1 cellular context compared by ENCODE assay signal in genomic region chr18:10912790-10913560, GRCh38.
TF ChIP-seq lines count a peak whose summit lies in the region.

No MANE protein-coding gene starts in this region.

TF ChIP-seq in HepG2, 621 proteins besides CTCF, POLR2A, EP300 and RAD21 (continued from another document):
- TF ChIP-seq ZNF362 (CRISPR knock-in tag; IDR thresholded peaks at IDR 0.05; ENCODE audit: borderline replicate concordance) (peak; percentile 88), SOX13 (IDR thresholded peaks at IDR 0.05) (no peak), SOX13 (CRISPR knock-in tag; conservative IDR thresholded peaks at IDR 0.05 in 1 of 2, IDR thresholded peaks at IDR 0.05 in 1 of 2) (peak in 1 of 2 experiments; percentile 51; a peak in 1 of 4 replicates), HNF4G (IDR thresholded peaks at IDR 0.05; ENCODE audit: borderline replicate concordance, low read depth, low read length) (peak; percentile 39; the same call in 1 of the 2 replicates), HNF4G (CRISPR knock-in tag; IDR thresholded peaks at IDR 0.05; ENCODE audit: borderline replicate concordance, low read depth) (no peak), ATM (IDR thresholded peaks at IDR 0.05; ENCODE audit: borderline replicate concordance) (no peak), GATAD2A (CRISPR knock-in tag; IDR thresholded peaks at IDR 0.05) (peak; percentile 47; the same call in 1 of the 2 replicates), CEBPG (CRISPR knock-in tag; IDR thresholded peaks at IDR 0.05) (peak; percentile 8; the same call in 1 of the 2 replicates), FOSL2 (CRISPR knock-in tag; IDR thresholded peaks at IDR 0.05) (peak; percentile 83), EZH2 (conservative IDR thresholded peaks at IDR 0.05; ENCODE audit: low read depth, low read length) (no peak), RARA (CRISPR knock-in tag; IDR thresholded peaks at IDR 0.05) (peak; percentile 44; the same call in 1 of the 2 replicates), SAFB2 (CRISPR knock-in tag; IDR thresholded peaks at IDR 0.05; ENCODE audit: borderline replicate concordance, low read depth) (no peak), TFAP4 (IDR thresholded peaks at IDR 0.05; ENCODE audit: borderline replicate concordance, low read depth) (0 out of 2 replicates have a peak, but pooled peaks have one; percentile 10), RXRB (CRISPR knock-in tag; IDR thresholded peaks at IDR 0.05; ENCODE audit: borderline replicate concordance) (peak; percentile 36; the same call in 1 of the 2 replicates), FOSL1 (CRISPR knock-in tag; IDR thresholded peaks at IDR 0.05; ENCODE audit: borderline replicate concordance) (0 out of 2 replicates have a peak, but pooled peaks have one; percentile 30), ETV5 (CRISPR knock-in tag; IDR thresholded peaks at IDR 0.05; ENCODE audit: borderline replicate concordance) (no peak; the same call in 1 of the 2 replicates), DZIP1 (CRISPR knock-in tag; IDR thresholded peaks at IDR 0.05) (no peak), HNF1A (IDR thresholded peaks at IDR 0.05; ENCODE audit: low read depth) (no peak), HNF1A (CRISPR knock-in tag; IDR thresholded peaks at IDR 0.05; ENCODE audit: borderline replicate concordance) (no peak), POGZ (CRISPR knock-in tag; IDR thresholded peaks at IDR 0.05) (0 out of 2 replicates have a peak, but pooled peaks have one; percentile 21), ASH2L (IDR thresholded peaks at IDR 0.05; ENCODE audit: insufficient read length, low read depth, low read length) (peak; percentile 46), SMARCE1 (IDR thresholded peaks at IDR 0.05; ENCODE audit: borderline replicate concordance) (no peak), PHF21A (CRISPR knock-in tag; IDR thresholded peaks at IDR 0.05) (peak; percentile 34; the same call in 1 of the 2 replicates), KMT2B (CRISPR knock-in tag; IDR thresholded peaks at IDR 0.05) (no peak), TEAD3 (CRISPR knock-in tag; optimal IDR thresholded peaks at IDR 0.05; ENCODE audit: borderline replicate concordance) (peak; percentile 24), ARID5B (CRISPR knock-in tag; IDR thresholded peaks at IDR 0.05) (peak; percentile 84), MED1 (CRISPR knock-in tag; IDR thresholded peaks at IDR 0.05) (peak; percentile 77), KLF16 (CRISPR knock-in tag; IDR thresholded peaks at IDR 0.05) (no peak), SOX5 (CRISPR knock-in tag; IDR thresholded peaks at IDR 0.05; ENCODE audit: borderline replicate concordance) (peak; percentile 58; the same call in 1 of the 2 replicates), FOXP1 (IDR thresholded peaks at IDR 0.05) (no peak), FOXP1 (CRISPR knock-in tag; IDR thresholded peaks at IDR 0.05) (0 out of 2 replicates have a peak, but pooled peaks have one; percentile 17), NCOR1 (IDR thresholded peaks at IDR 0.05; ENCODE audit: borderline replicate concordance, low read length) (0 out of 2 replicates have a peak, but pooled peaks have one; percentile 39), NFIC (IDR thresholded peaks at IDR 0.05; ENCODE audit: low read length) (peak; percentile 67; the same call in 1 of the 2 replicates), NR2F6 (IDR thresholded peaks at IDR 0.05) (0 out of 2 replicates have a peak, but pooled peaks have one; percentile 24), NR2F6 (CRISPR knock-in tag; IDR thresholded peaks at IDR 0.05) (peak; percentile 40; the same call in 1 of the 2 replicates)
- TF ChIP-seq, protein P1, sequence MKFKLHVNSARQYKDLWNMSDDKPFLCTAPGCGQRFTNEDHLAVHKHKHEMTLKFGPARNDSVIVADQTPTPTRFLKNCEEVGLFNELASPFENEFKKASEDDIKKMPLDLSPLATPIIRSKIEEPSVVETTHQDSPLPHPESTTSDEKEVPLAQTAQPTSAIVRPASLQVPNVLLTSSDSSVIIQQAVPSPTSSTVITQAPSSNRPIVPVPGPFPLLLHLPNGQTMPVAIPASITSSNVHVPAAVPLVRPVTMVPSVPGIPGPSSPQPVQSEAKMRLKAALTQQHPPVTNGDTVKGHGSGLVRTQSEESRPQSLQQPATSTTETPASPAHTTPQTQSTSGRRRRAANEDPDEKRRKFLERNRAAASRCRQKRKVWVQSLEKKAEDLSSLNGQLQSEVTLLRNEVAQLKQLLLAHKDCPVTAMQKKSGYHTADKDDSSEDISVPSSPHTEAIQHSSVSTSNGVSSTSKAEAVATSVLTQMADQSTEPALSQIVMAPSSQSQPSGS (CRISPR knock-in tag; IDR thresholded peaks at IDR 0.05), result peak; percentile 35; the same call in 1 of the 2 replicates
- TF ChIP-seq, protein P2, sequence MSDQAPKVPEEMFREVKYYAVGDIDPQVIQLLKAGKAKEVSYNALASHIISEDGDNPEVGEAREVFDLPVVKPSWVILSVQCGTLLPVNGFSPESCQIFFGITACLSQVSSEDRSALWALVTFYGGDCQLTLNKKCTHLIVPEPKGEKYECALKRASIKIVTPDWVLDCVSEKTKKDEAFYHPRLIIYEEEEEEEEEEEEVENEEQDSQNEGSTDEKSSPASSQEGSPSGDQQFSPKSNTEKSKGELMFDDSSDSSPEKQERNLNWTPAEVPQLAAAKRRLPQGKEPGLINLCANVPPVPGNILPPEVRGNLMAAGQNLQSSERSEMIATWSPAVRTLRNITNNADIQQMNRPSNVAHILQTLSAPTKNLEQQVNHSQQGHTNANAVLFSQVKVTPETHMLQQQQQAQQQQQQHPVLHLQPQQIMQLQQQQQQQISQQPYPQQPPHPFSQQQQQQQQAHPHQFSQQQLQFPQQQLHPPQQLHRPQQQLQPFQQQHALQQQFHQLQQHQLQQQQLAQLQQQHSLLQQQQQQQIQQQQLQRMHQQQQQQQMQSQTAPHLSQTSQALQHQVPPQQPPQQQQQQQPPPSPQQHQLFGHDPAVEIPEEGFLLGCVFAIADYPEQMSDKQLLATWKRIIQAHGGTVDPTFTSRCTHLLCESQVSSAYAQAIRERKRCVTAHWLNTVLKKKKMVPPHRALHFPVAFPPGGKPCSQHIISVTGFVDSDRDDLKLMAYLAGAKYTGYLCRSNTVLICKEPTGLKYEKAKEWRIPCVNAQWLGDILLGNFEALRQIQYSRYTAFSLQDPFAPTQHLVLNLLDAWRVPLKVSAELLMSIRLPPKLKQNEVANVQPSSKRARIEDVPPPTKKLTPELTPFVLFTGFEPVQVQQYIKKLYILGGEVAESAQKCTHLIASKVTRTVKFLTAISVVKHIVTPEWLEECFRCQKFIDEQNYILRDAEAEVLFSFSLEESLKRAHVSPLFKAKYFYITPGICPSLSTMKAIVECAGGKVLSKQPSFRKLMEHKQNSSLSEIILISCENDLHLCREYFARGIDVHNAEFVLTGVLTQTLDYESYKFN (CRISPR knock-in tag; conservative IDR thresholded peaks at IDR 0.05), result peak; percentile 66
- TF ChIP-seq, protein P3, sequence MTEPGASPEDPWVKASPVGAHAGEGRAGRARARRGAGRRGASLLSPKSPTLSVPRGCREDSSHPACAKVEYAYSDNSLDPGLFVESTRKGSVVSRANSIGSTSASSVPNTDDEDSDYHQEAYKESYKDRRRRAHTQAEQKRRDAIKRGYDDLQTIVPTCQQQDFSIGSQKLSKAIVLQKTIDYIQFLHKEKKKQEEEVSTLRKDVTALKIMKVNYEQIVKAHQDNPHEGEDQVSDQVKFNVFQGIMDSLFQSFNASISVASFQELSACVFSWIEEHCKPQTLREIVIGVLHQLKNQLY (CRISPR knock-in tag; IDR thresholded peaks at IDR 0.05), result peak; percentile 88
- TF ChIP-seq, protein P4, sequence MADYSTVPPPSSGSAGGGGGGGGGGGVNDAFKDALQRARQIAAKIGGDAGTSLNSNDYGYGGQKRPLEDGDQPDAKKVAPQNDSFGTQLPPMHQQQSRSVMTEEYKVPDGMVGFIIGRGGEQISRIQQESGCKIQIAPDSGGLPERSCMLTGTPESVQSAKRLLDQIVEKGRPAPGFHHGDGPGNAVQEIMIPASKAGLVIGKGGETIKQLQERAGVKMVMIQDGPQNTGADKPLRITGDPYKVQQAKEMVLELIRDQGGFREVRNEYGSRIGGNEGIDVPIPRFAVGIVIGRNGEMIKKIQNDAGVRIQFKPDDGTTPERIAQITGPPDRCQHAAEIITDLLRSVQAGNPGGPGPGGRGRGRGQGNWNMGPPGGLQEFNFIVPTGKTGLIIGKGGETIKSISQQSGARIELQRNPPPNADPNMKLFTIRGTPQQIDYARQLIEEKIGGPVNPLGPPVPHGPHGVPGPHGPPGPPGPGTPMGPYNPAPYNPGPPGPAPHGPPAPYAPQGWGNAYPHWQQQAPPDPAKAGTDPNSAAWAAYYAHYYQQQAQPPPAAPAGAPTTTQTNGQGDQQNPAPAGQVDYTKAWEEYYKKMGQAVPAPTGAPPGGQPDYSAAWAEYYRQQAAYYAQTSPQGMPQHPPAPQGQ (CRISPR knock-in tag; IDR thresholded peaks at IDR 0.05; ENCODE audit: borderline replicate concordance), result no peak
